Comparison of ENCODE assay signal across 16 cellular contexts in genomic region chr1:55040953-55041494, GRCh38. TPM values are rescaled to one million over a fixed set of nuclear protein-coding genes. Genes with fewer than 3 reads are reported as not detected.
DNase-seq lines count a peak whose midpoint lies in the region; ATAC-seq, FAIRE-seq and TF ChIP-seq lines count a peak whose summit lies in the region.
"Had no signal": no experiment of that assay in that cellular context is flagged by ENCODE, and none has a peak within 500 bp of the region (broad histone marks: within the 10 kb centered on the region; RNA-seq: fewer than 3 reads in every experiment).

No MANE protein-coding gene starts in this region.

- TF ChIP-seq CTCF in NB4 (IDR thresholded peaks at IDR 0.05; ENCODE audit: low read depth, low read length), result no peak
- TF ChIP-seq CTCF in brain microvascular endothelial cell (IDR thresholded peaks at IDR 0.05; ENCODE audit: low read depth, low read length, missing control alignments), result no peak
- TF ChIP-seq CTCF in keratinocyte (optimal IDR thresholded peaks at IDR 0.05 in 1 of 3, IDR thresholded peaks at IDR 0.05 in 1 of 3, conservative IDR thresholded peaks at IDR 0.05 in 1 of 3; ENCODE audit: extremely low read depth in 1 of 3, insufficient read depth in 2 of 3, low read length in 3 of 3), result no peak
- no peak for TF ChIP-seq CTCF in smooth muscle cell (IDR thresholded peaks at IDR 0.05; ENCODE audit: borderline replicate concordance, insufficient read depth, poor library complexity, severe bottlenecking)

- WGBS in smooth muscle cell (ENCODE audit: low lambda C conversion rate), result 44% methylated on average over 5 of the region's 5 CpGs

- peak; percentile 85 for FAIRE-seq in keratinocyte (lab: Jason Lieb, UNC)

- H3K27me3 ChIP-seq in brain microvascular endothelial cell (replicated peaks) (peaks cover 59% of the 10 kb centered on the region), keratinocyte (ENCODE audit: control insufficient read depth, extremely low read depth, insufficient read depth, low read length) (no peaks in the 10 kb centered on the region), smooth muscle cell (ENCODE audit: low read depth) (peaks cover 68% of the 10 kb centered on the region)

- dilution Hi-C loops in keratinocyte (cut with MboI; ENCODE audit: extremely low pct_ligation_motif_present, low sequenced_read_pairs), result no loop called here

- in situ Hi-C loops in brain microvascular endothelial cell (cut with HindIII; ENCODE audit: low pct_ligation_motif_present, low sequenced_read_pairs), result no loop called here

- DNase-seq in NB4 (ENCODE audit: low read depth), result peak; percentile 18
- DNase-seq in brain microvascular endothelial cell, result no peak
- DNase-seq in keratinocyte (ENCODE audit: low read depth, low spot score), result no peak
- no peak for DNase-seq in smooth muscle cell (lab: John Stamatoyannopoulos, UW; ENCODE audit: unreplicated experiment)
- DNase-seq in glomerular visceral epithelial cell (ENCODE audit: extremely low spot score), result no peak
- DNase-seq in activated CD8-positive, alpha-beta memory T cell treated with anti-CD3 and anti-CD28 coated beads, Interleukin-2, amount 50 U/mL, for 4 hours, result no peak
- no peak for DNase-seq in activated gamma-delta T cell treated with Interleukin-2 at 50 U/mL for 16 hours
- DNase-seq: activated CD4-positive, alpha-beta T cell treated with anti-CD3 and anti-CD28 coated beads, Interleukin-2, amount 50 U/mL, for 4 hours; CD4-positive, CD25-positive, alpha-beta regulatory T cell; GF-D8; NCI-H187; NCI-H774; sigmoid colon had no signal

- H3K9me3 ChIP-seq in keratinocyte (ENCODE audit: control insufficient read depth, low read depth, low read length) (no peaks in the 10 kb centered on the region), smooth muscle cell (replicated peaks; ENCODE audit: low read depth) (no peaks in the 10 kb centered on the region)
- H3K9me3 ChIP-seq: sigmoid colon had no signal

- no peak for TF ChIP-seq POLR2A in NB4 (IDR thresholded peaks at IDR 0.05; ENCODE audit: extremely low read depth, insufficient read length)

- H3K4me1 ChIP-seq in keratinocyte (ENCODE audit: control insufficient read depth, extremely low read depth, insufficient read depth, low read length) (peaks cover 43% of the 10 kb centered on the region), smooth muscle cell (ENCODE audit: low read depth) (peaks cover 11% of the 10 kb centered on the region)

- H3K9ac ChIP-seq in keratinocyte (ENCODE audit: control insufficient read depth, extremely low read depth, insufficient read depth, low read length) (peak overlapping the region; percentile 81), smooth muscle cell (ENCODE audit: low read depth) (no peak overlapping the region)

- H2AFZ ChIP-seq in keratinocyte (ENCODE audit: control insufficient read depth, low read length), result no peak overlapping the region
- no peak overlapping the region for H2AFZ ChIP-seq in smooth muscle cell (ENCODE audit: low read depth)

- ATAC-seq in HG02588 (IDR thresholded peaks at IDR 0.05; ENCODE audit: unreplicated experiment), result no peak

- H3K9me1 ChIP-seq in keratinocyte (ENCODE audit: control insufficient read depth, extremely low read depth, insufficient read depth, low read length), result peaks cover under 1% of the 10 kb centered on the region

- H3K79me2 ChIP-seq in keratinocyte (ENCODE audit: control insufficient read depth, insufficient read depth, low read length) (peaks cover 71% of the 10 kb centered on the region), smooth muscle cell (ENCODE audit: low read depth) (no peaks in the 10 kb centered on the region)

- H3K27ac ChIP-seq in brain microvascular endothelial cell, result no peak overlapping the region
- peak overlapping the region; percentile 77 for H3K27ac ChIP-seq in keratinocyte (ENCODE audit: control insufficient read depth, insufficient read depth, low read length)
- no peak overlapping the region for H3K27ac ChIP-seq in smooth muscle cell (ENCODE audit: low read depth)
- H3K27ac ChIP-seq: sigmoid colon had no signal

- H4K20me1 ChIP-seq in keratinocyte (ENCODE audit: control insufficient read depth, extremely low read depth, insufficient read depth, low read length) (peaks cover 43% of the 10 kb centered on the region), smooth muscle cell (ENCODE audit: low read depth) (no peaks in the 10 kb centered on the region)

- no peak overlapping the region for H3K4me3 ChIP-seq in NB4 (ENCODE audit: low read depth, low read length)
- H3K4me3 ChIP-seq in brain microvascular endothelial cell (ENCODE audit: low read depth, low read length), result peak overlapping the region; percentile 56
- peak overlapping the region; percentile 79 to 84 (median 81) for H3K4me3 ChIP-seq in keratinocyte (ENCODE audit: control insufficient read depth in 2 of 3, extremely low read depth in 1 of 3, insufficient read depth in 2 of 3, low read depth in 1 of 3, low read length in 3 of 3)
- H3K4me3 ChIP-seq in smooth muscle cell, result peak overlapping the region; percentile 46
- H3K4me3 ChIP-seq: sigmoid colon had no signal

- no peaks in the 10 kb centered on the region for H3F3A ChIP-seq in smooth muscle cell (ENCODE audit: low read depth)

- H3K36me3 ChIP-seq in brain microvascular endothelial cell (replicated peaks) (no peaks in the 10 kb centered on the region), keratinocyte (ENCODE audit: control insufficient read depth in 2 of 2, extremely low read depth in 1 of 2, insufficient read depth in 2 of 2, low read length in 2 of 2) (peaks cover 16 to 18% of the 10 kb centered on the region in 2 experiments), smooth muscle cell (ENCODE audit: low read depth) (no peaks in the 10 kb centered on the region)
- H3K36me3 ChIP-seq: sigmoid colon had no signal

- H3K4me2 ChIP-seq in keratinocyte (ENCODE audit: control insufficient read depth, extremely low read depth, insufficient read depth, low read depth, low read length) (peak overlapping the region; percentile 67), smooth muscle cell (no peak overlapping the region)

RNA-seq across cellular contexts. Expression of gene PCSK9, which starts 1.7 kb away (rescaled TPM):
- polyA plus RNA-seq in keratinocyte (56.0 to 86.2 TPM (median 61.7 TPM) in 3 replicates), smooth muscle cell (0.47 and 0.70 TPM in 2 replicates)
- polyA plus RNA-seq in keratinocyte (2011; ENCODE audit: low read depth), result 1.7 TPM
- polyA plus RNA-seq in keratinocyte (2011; cell fraction: cytosol; rRNA removed), result 13.3 and 22.9 TPM in 2 replicates
- polyA plus RNA-seq in keratinocyte (2011; cell fraction: nucleus; rRNA removed), result 101 and 129 TPM in 2 replicates
- polyA plus RNA-seq in keratinocyte (2012; ENCODE audit: low replicate concordance), result 7.3 and 119 TPM in 2 replicates
- 42.3 to 107 TPM (median 53.2 TPM) in 3 replicates for polyA minus RNA-seq in keratinocyte
- polyA minus RNA-seq in keratinocyte (2011; cell fraction: cytosol; rRNA and poly(A)+ RNA removed), result 71.6 TPM
- polyA minus RNA-seq in keratinocyte (2011; cell fraction: nucleus; rRNA and poly(A)+ RNA removed), result 148 and 180 TPM in 2 replicates
- 0.18 TPM in 1 of 2 replicates, not detected in the other for total RNA-seq in smooth muscle cell
- total RNA-seq: CD4-positive, CD25-positive, alpha-beta regulatory T cell had no signal
- polyA plus RNA-seq: CD4-positive, CD25-positive, alpha-beta regulatory T cell; neural cell had no signal

RNA-seq across cellular contexts. Expression of gene BSND, which starts 42.3 kb away (rescaled TPM):
- not detected in 3 replicates for polyA plus RNA-seq in keratinocyte
- not detected for polyA plus RNA-seq in keratinocyte (2011; ENCODE audit: low read depth)
- polyA plus RNA-seq in keratinocyte (2011; cell fraction: cytosol; rRNA removed), result not detected in 2 replicates
- polyA plus RNA-seq in keratinocyte (2011; cell fraction: nucleus; rRNA removed), result not detected in 2 replicates
- not detected in 2 replicates for polyA plus RNA-seq in keratinocyte (2012; ENCODE audit: low replicate concordance)
- not detected in 3 replicates for polyA minus RNA-seq in keratinocyte
- polyA minus RNA-seq in keratinocyte (2011; cell fraction: cytosol; rRNA and poly(A)+ RNA removed), result not detected
- polyA minus RNA-seq in keratinocyte (2011; cell fraction: nucleus; rRNA and poly(A)+ RNA removed), result not detected in 2 replicates
- not detected in 2 replicates for total RNA-seq in smooth muscle cell
- not detected in 2 replicates for polyA plus RNA-seq in smooth muscle cell
- total RNA-seq: CD4-positive, CD25-positive, alpha-beta regulatory T cell; left lobe of liver; sigmoid colon had no signal
- polyA plus RNA-seq: CD4-positive, CD25-positive, alpha-beta regulatory T cell; neural cell; sigmoid colon had no signal
